Comparison of ENCODE assay signal across 13 cellular contexts in the genomic region with DNA sequence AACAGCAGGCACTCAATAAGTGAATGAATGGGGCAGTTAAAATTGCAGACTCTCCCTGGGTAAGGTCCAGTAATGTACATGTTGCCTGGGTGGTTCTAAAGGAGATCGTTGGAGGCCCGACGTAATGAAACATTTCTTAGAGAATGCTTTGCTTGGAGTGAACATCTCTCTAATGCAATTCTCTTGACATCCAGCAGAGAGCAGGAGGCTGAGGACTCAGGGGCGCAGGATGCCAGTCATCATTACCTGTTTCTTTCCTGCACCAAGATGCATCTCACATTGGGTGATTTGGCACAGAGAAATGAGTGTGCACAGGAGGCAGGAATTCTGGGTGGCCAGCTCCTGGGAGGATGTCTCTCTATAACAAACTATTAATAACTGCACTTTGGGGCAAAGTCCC.
DNase-seq lines count a peak whose midpoint lies in the region; ATAC-seq and TF ChIP-seq lines count a peak whose summit lies in the region.
"Had no signal": no experiment of that assay in that cellular context is flagged by ENCODE, and none has a peak within 500 bp of the region (broad histone marks: within the 10 kb centered on the region; RNA-seq: fewer than 3 reads in every experiment).

No MANE protein-coding gene starts in this region.

- no peak overlapping the region for H3K27ac ChIP-seq in HEK293 (ENCODE audit: extremely low read depth, low read depth, low read length)
- H3K27ac ChIP-seq: foreskin keratinocyte, thyroid gland had no signal

- POLR2A ChIA-PET in HEK293 (lab: Yijun Ruan, JAX), result no interaction called here

- ATAC-seq in mucosa of descending colon, result peak; percentile 30
- ATAC-seq in HG02571 (IDR thresholded peaks at IDR 0.05; ENCODE audit: unreplicated experiment), result no peak
- ATAC-seq: foreskin keratinocyte had no signal

- DNase-seq in NCI-H2227 (lab: John Stamatoyannopoulos, UW; ENCODE audit: unreplicated experiment), result peak; percentile 4
- no peak for DNase-seq in NCI-H2227 treated with DMSO at 0.1 percent for 48 hours (lab: John Stamatoyannopoulos, UW)
- DNase-seq in SK-MEL-5 (ENCODE audit: low read depth, low spot score), result peak; percentile 36
- DNase-seq in mucosa of descending colon, result no peak
- DNase-seq in NK-92 (lab: John Stamatoyannopoulos, UW; ENCODE audit: unreplicated experiment), result no peak
- no peak for DNase-seq in NCI-H1105 treated with DMSO at 0.1 percent for 48 hours (lab: John Stamatoyannopoulos, UW)
- DNase-seq: activated B cell treated with CpG ODN at 0.5 μM for 24 hours, activated T-cell treated with anti-CD3 and anti-CD28 coated beads for 4 hours, foreskin keratinocyte, kidney, thyroid gland had no signal

- H3K4me1 ChIP-seq in HEK293 (ENCODE audit: control insufficient read depth, insufficient read depth, low read length), result no peaks in the 10 kb centered on the region
- no peaks in the 10 kb centered on the region for H3K4me1 ChIP-seq in mucosa of descending colon (ENCODE audit: low read depth)
- H3K4me1 ChIP-seq: foreskin keratinocyte, thyroid gland had no signal

- TF ChIP-seq CTCF in HEK293 (tag by site-specific recombination; IDR thresholded peaks at IDR 0.05) (no peak; the same call in 1 of the 2 replicates), mucosa of descending colon (IDR thresholded peaks at IDR 0.05) (no peak)

- H3K9me3 ChIP-seq in HEK293 (ENCODE audit: control insufficient read depth, insufficient read depth, low read depth, low read length) (no peaks in the 10 kb centered on the region), mucosa of descending colon (no peaks in the 10 kb centered on the region)
- H3K9me3 ChIP-seq: thyroid gland had no signal

- H3K36me3 ChIP-seq in HEK293 (ENCODE audit: control insufficient read depth in 2 of 2, insufficient read depth in 1 of 2, low read length in 2 of 2), result no peaks in the 10 kb centered on the region
- H3K36me3 ChIP-seq in mucosa of descending colon (ENCODE audit: low read depth), result no peaks in the 10 kb centered on the region
- H3K36me3 ChIP-seq: thyroid gland had no signal

- in situ Hi-C loops in SK-MEL-5 (cut with HindIII; ENCODE audit: low pct_unique_long_range_greater_than_20kb, low sequenced_read_pairs), result no loop called here

- intact Hi-C loops in mucosa of descending colon (cut with DNase I, micrococcal nuclease), result no loop called here

- H3K4me3 ChIP-seq in HEK293 (ENCODE audit: low read depth, low read length) (no peak overlapping the region), mucosa of descending colon (no peak overlapping the region)
- H3K4me3 ChIP-seq: thyroid gland had no signal

- CTCF ChIA-PET in HEK293 (lab: Yijun Ruan, JAX), result interaction anchor here (1.1 kb wide), 1 partner anchor 91 kb away, joined by 4 read pairs; no protein-coding TSS in a partner anchor

TF ChIP-seq in HEK293, 187 proteins besides CTCF, POLR2A, EP300 and RAD21:
- TF ChIP-seq ZNF654 (tag by site-specific recombination; IDR thresholded peaks at IDR 0.05; ENCODE audit: low read depth), result 0 out of 2 replicates have a peak, but pooled peaks have one; percentile 3
- no peak for TF ChIP-seq ZNF843 (tag by site-specific recombination; IDR thresholded peaks at IDR 0.05)
- no peak for TF ChIP-seq ZNF140 (tag by site-specific recombination; IDR thresholded peaks at IDR 0.05)

Comparison
In these comparisons a context has a peak if more than half of its experiments do, and no peak if none do; other contexts are left out.
1. DNase-seq: peak in NCI-H2227 (single experiment) and SK-MEL-5 (single experiment); none in NCI-H2227 treated with DMSO at 0.1 percent for 48 hours (single experiment), mucosa of descending colon (0 of 3), NK-92 (single experiment) and NCI-H1105 treated with DMSO at 0.1 percent for 48 hours (single experiment).